In genomic region chr5:168123853-168124528, GRCh38 we compare ENCODE assay signal across 10 cellular contexts.
A peak's percentile ranks its signal among the peaks of the same experiment; 100 is the strongest.
DNase-seq lines count a peak whose midpoint lies in the region; ATAC-seq and TF ChIP-seq lines count a peak whose summit lies in the region.
"Had no signal": no experiment of that assay in that cellular context is flagged by ENCODE, and none has a peak within 500 bp of the region (broad histone marks: within the 10 kb centered on the region; RNA-seq: fewer than 3 reads in every experiment).

No MANE protein-coding gene starts in this region.

- no peaks in the 10 kb centered on the region for H3K9me3 ChIP-seq in BE2C

- no peak for TF ChIP-seq CTCF in BE2C (IDR thresholded peaks at IDR 0.05; ENCODE audit: low read depth, low read length)

- no peak overlapping the region for H3K4me3 ChIP-seq in BE2C (ENCODE audit: low read depth, low read length)

- H3K36me3 ChIP-seq in BE2C: no peaks in the 10 kb centered on the region

- ATAC-seq in GM18508 (IDR thresholded peaks at IDR 0.05; ENCODE audit: insufficient read depth, unreplicated experiment) (peak; percentile 90), GM19455 (IDR thresholded peaks at IDR 0.05; ENCODE audit: unreplicated experiment) (peak; percentile 76), HG03039 (IDR thresholded peaks at IDR 0.05; ENCODE audit: unreplicated experiment) (peak; percentile 89)

- no peaks in the 10 kb centered on the region for H3K4me1 ChIP-seq in BE2C

- DNase-seq in NOMO-1 treated with DMSO at 0.1 percent for 48 hours (lab: John Stamatoyannopoulos, UW; ENCODE audit: unreplicated experiment) (peak; percentile 51), NCI-H1436 (lab: John Stamatoyannopoulos, UW) (no peak), hippocampal formation (lab: John Stamatoyannopoulos, UW) (no peak), NCI-H345 (lab: John Stamatoyannopoulos, UW) (no peak), BE2C (no peak)
- DNase-seq: cerebellar nuclear complex, NCI-H1105 had no signal

- H3K27me3 ChIP-seq in BE2C: no peaks in the 10 kb centered on the region
